ENCODE assay signal across 8 cellular contexts in genomic region chr18:9095297-9096012, GRCh38. TPM values are rescaled to one million over a fixed set of nuclear protein-coding genes. Genes with fewer than 3 reads are reported as not detected.
DNase-seq lines count a peak whose midpoint lies in the region; ATAC-seq lines count a peak whose summit lies in the region.

No MANE protein-coding gene starts in this region.

- 50% methylated on average over 9 of the region's 9 CpGs for WGBS in right cardiac atrium

- peak; percentile 47 to 52 for ATAC-seq in CD4-positive, CD25-positive, alpha-beta regulatory T cell (ENCODE audit: low read depth in 2 of 2)
- ATAC-seq in GM19452 (IDR thresholded peaks at IDR 0.05; ENCODE audit: unreplicated experiment), result peak; percentile 92
- peak; percentile 87 for ATAC-seq in HG03439 (IDR thresholded peaks at IDR 0.05; ENCODE audit: unreplicated experiment)
- no peak for ATAC-seq in right cardiac atrium

- H3K9me3 Mint-ChIP-seq in CD4-positive, CD25-positive, alpha-beta regulatory T cell, result no peaks in the 10 kb centered on the region

- no peaks in the 10 kb centered on the region for H3K36me3 ChIP-seq in CD4-positive, CD25-positive, alpha-beta regulatory T cell (ENCODE audit: control insufficient read depth, insufficient read depth, low read length)

- DNase-seq in CD4-positive, CD25-positive, alpha-beta regulatory T cell, result peak; percentile 37 to 89 (median 64)
- peak; percentile 60 to 70 for DNase-seq in activated CD4-positive, alpha-beta T cell treated with anti-CD3 and anti-CD28 coated beads, Interleukin-2, amount 50 U/mL, for 48 hours
- DNase-seq in iris pigment epithelial cell (ENCODE audit: low read depth) (peak; percentile 62), caudate nucleus (lab: John Stamatoyannopoulos, UW) (no peak), right cardiac atrium (no peak), NCI-H748 treated with DMSO at 0.1 percent for 48 hours (lab: John Stamatoyannopoulos, UW) (no peak)

- peak overlapping the region; percentile 93 to 98 (median 95) for H3K27ac Mint-ChIP-seq in CD4-positive, CD25-positive, alpha-beta regulatory T cell

- peaks cover 35 to 72% (median 41%) of the 10 kb centered on the region in 4 donors for H3K4me1 Mint-ChIP-seq in CD4-positive, CD25-positive, alpha-beta regulatory T cell

- peak overlapping the region; percentile 79 for H3K4me3 ChIP-seq in CD4-positive, CD25-positive, alpha-beta regulatory T cell (ENCODE audit: low read depth, low read length)
- H3K4me3 ChIP-seq in right cardiac atrium (ENCODE audit: low read length), result no peak overlapping the region

- H3K4me3 Mint-ChIP-seq in CD4-positive, CD25-positive, alpha-beta regulatory T cell, result peak overlapping the region; percentile 56 to 83 (median 76)

- H3K36me3 Mint-ChIP-seq in CD4-positive, CD25-positive, alpha-beta regulatory T cell, result no peaks in the 10 kb centered on the region

- H3K9me3 ChIP-seq in CD4-positive, CD25-positive, alpha-beta regulatory T cell (ENCODE audit: control insufficient read depth in 2 of 2, low read length in 2 of 2), result no peaks in the 10 kb centered on the region
- no peaks in the 10 kb centered on the region for H3K9me3 ChIP-seq in right cardiac atrium (ENCODE audit: control insufficient read depth, low read length)

- peak overlapping the region; percentile 79 for H3K27ac ChIP-seq in CD4-positive, CD25-positive, alpha-beta regulatory T cell (ENCODE audit: insufficient read depth, low read length, poor library complexity, severe bottlenecking)
- H3K27ac ChIP-seq in caudate nucleus (ENCODE audit: low read depth, low read length), result no peak overlapping the region
- H3K27ac ChIP-seq in right cardiac atrium (ENCODE audit: low read length), result no peak overlapping the region

- H3K27me3 ChIP-seq in CD4-positive, CD25-positive, alpha-beta regulatory T cell (ENCODE audit: control insufficient read depth, insufficient read depth, low read length), result no peaks in the 10 kb centered on the region
- no peaks in the 10 kb centered on the region for H3K27me3 ChIP-seq in right cardiac atrium (ENCODE audit: control insufficient read depth, insufficient read depth)

- intact Hi-C loops in right cardiac atrium (cut with DNase I), result no loop called here

- H3K4me1 ChIP-seq in CD4-positive, CD25-positive, alpha-beta regulatory T cell (ENCODE audit: control insufficient read depth, insufficient read depth, low read length, poor library complexity, severe bottlenecking), result peaks cover 49% of the 10 kb centered on the region
- H3K4me1 ChIP-seq in right cardiac atrium (ENCODE audit: control insufficient read depth, insufficient read depth, low read length), result no peaks in the 10 kb centered on the region

- no peaks in the 10 kb centered on the region for H3K27me3 Mint-ChIP-seq in CD4-positive, CD25-positive, alpha-beta regulatory T cell

RNA-seq across cellular contexts. Expression of gene NDUFV2, which starts 7.0 kb away (rescaled TPM):
- 207 TPM for total RNA-seq in CD4-positive, CD25-positive, alpha-beta regulatory T cell
- polyA plus RNA-seq in CD4-positive, CD25-positive, alpha-beta regulatory T cell, result 100 to 1,000 TPM; 221 to 282 (median 255) TPM
- total RNA-seq in right cardiac atrium, result 100 to 1,000 TPM; 283 to 340 (median 304) TPM
- 767 TPM for polyA plus RNA-seq in right cardiac atrium

RNA-seq across cellular contexts. Expression of gene ANKRD12, which starts 41.1 kb away (rescaled TPM):
- 200 TPM for total RNA-seq in CD4-positive, CD25-positive, alpha-beta regulatory T cell
- polyA plus RNA-seq in CD4-positive, CD25-positive, alpha-beta regulatory T cell, result 10 to 100 TPM; 28.2 to 41.9 (median 37.0) TPM
- 10 to 100 TPM; 47.3 to 59.6 (median 51.3) TPM for total RNA-seq in right cardiac atrium
- polyA plus RNA-seq in right cardiac atrium, result 7.3 TPM

Comparison
In these comparisons a context has a peak if more than half of its experiments do, and no peak if none do; other contexts are left out.
1. ATAC-seq: peak in CD4-positive, CD25-positive, alpha-beta regulatory T cell (2 of 2), GM19452 (single experiment) and HG03439 (single experiment); none in right cardiac atrium (0 of 2).
2. DNase-seq: peak in CD4-positive, CD25-positive, alpha-beta regulatory T cell (3 of 3), activated CD4-positive, alpha-beta T cell treated with anti-CD3 and anti-CD28 coated beads, Interleukin-2, amount 50 U/mL, for 48 hours (2 of 2) and iris pigment epithelial cell (single experiment); none in caudate nucleus (0 of 61), right cardiac atrium (0 of 3) and NCI-H748 treated with DMSO at 0.1 percent for 48 hours (single experiment).